In the genomic region with DNA sequence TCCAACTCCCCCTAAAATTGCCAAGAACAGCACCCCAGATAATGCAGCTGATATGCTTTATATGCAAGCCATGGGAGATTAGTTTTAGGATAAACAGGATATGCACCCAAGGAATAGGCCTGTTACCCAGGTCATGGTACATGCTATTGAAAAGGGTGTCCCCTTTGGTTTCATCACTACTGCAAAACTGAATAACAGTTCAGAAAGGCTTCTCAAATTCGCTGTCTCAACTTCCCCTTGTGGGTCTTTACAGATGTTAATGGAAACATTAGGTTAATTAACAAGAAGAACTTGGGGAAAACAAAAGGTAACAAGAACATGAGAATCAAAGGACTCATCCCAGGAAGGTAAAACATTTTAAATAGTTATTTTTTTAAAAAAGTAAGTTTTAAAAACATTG, we compare ENCODE assay signal across 31 cellular contexts.
"Had no signal": no experiment of that assay in that cellular context is flagged by ENCODE, and none has a peak within 500 bp of the region (broad histone marks: within the 10 kb centered on the region; RNA-seq: fewer than 3 reads in every experiment).

No MANE protein-coding gene starts in this region.

- H3K9me3 ChIP-seq: left lung, lower lobe of right lung, pancreas, prostate gland, testis, thyroid gland, transverse colon, upper lobe of left lung, vagina had no signal

- H3K27ac ChIP-seq: left lung, lower lobe of right lung, pancreas, prostate gland, skin epidermis, stomach, testis, thyroid gland, transverse colon, upper lobe of left lung, vagina had no signal

- H3K36me3 Mint-ChIP-seq: immature natural killer cell; naive thymus-derived CD8-positive, alpha-beta T cell; stimulated activated naive B cell treated with anti-CD40 and anti-IgM and Interleukin-4, amounts not matched to agents 10 μg/mL and 1 μg/mL and 100 μg/mL, for 72 hours had no signal

- H3K27me3 ChIP-seq: left lung, pancreas, stomach, testis, thyroid gland, transverse colon, upper lobe of left lung, vagina had no signal

- H3K4me3 ChIP-seq: left lung, lower lobe of right lung, pancreas, prostate gland, skin epidermis, stomach, testis, thyroid gland, transverse colon, upper lobe of left lung, vagina had no signal

- H3K4me1 ChIP-seq: left lung, lower lobe of right lung, pancreas, prostate gland, stomach, testis, thyroid gland, transverse colon, upper lobe of left lung, vagina had no signal

- H3K36me3 ChIP-seq: left lung, lower lobe of right lung, pancreas, prostate gland, stomach, thyroid gland, transverse colon, upper lobe of left lung, vagina had no signal

- H3K4me3 Mint-ChIP-seq: immature natural killer cell; naive thymus-derived CD8-positive, alpha-beta T cell; nephron; neural crest cell; stimulated activated naive B cell treated with anti-CD40 and anti-IgM and Interleukin-4, amounts not matched to agents 10 μg/mL and 1 μg/mL and 100 μg/mL, for 72 hours had no signal

- H3K27me3 Mint-ChIP-seq: naive thymus-derived CD8-positive, alpha-beta T cell; stimulated activated naive B cell treated with anti-CD40 and anti-IgM and Interleukin-4, amounts not matched to agents 10 μg/mL and 1 μg/mL and 100 μg/mL, for 72 hours had no signal

- H3K27ac Mint-ChIP-seq: immature natural killer cell; naive thymus-derived CD8-positive, alpha-beta T cell; nephron; stimulated activated naive B cell treated with anti-CD40 and anti-IgM and Interleukin-4, amounts not matched to agents 10 μg/mL and 1 μg/mL and 100 μg/mL, for 72 hours had no signal

- DNase-seq: hypothalamus; immature natural killer cell; kidney; left colon; left lung; lower lobe of right lung; mammary epithelial cell; mesenchymal stem cell; naive thymus-derived CD8-positive, alpha-beta T cell; nucleus accumbens; pancreas; posterior cingulate gyrus; retina; right cardiac atrium; stimulated activated CD4-positive, alpha-beta T cell treated with anti-CD3 and anti-CD28 coated beads, Interleukin-12 subunit alpha, Interleukin-12 subunit beta, amount 100 ng/mL, for 4 hours; stimulated activated CD4-positive, alpha-beta T cell treated with anti-CD3 and anti-CD28 coated beads, Interleukin-15, amount 100 ng/mL, for 24 hours; stimulated activated CD4-positive, alpha-beta T cell treated with anti-CD3 and anti-CD28 coated beads, Interleukin-2, amount 100 ng/mL, for 24 hours; stimulated activated CD4-positive, alpha-beta T cell treated with anti-CD3 and anti-CD28 coated beads, Interleukin-4, amount 100 ng/mL, for 1 hour; stimulated activated naive B cell treated with anti-CD40 and anti-IgM and Interleukin-4, amounts not matched to agents 10 μg/mL and 1 μg/mL and 100 μg/mL, for 72 hours; stimulated activated naive CD8-positive, alpha-beta T cell treated with anti-CD3 and anti-CD28 coated beads, Interleukin-15, Interleukin-2, amounts not matched to agents 100 U/mL and 50 U/mL, for 24 hours; stomach; testis; thyroid gland; transverse colon; upper lobe of left lung had no signal

- H3K4me1 Mint-ChIP-seq: immature natural killer cell; naive thymus-derived CD8-positive, alpha-beta T cell; nephron; neural crest cell; stimulated activated naive B cell treated with anti-CD40 and anti-IgM and Interleukin-4, amounts not matched to agents 10 μg/mL and 1 μg/mL and 100 μg/mL, for 72 hours had no signal

- ATAC-seq: left colon; left lung; lower lobe of right lung; naive thymus-derived CD8-positive, alpha-beta T cell; pancreas; right cardiac atrium; sciatic nerve; stimulated activated naive B cell treated with anti-CD40 and anti-IgM and Interleukin-4, amounts not matched to agents 10 μg/mL and 1 μg/mL and 100 μg/mL, for 72 hours; stimulated activated naive CD8-positive, alpha-beta T cell treated with anti-CD3 and anti-CD28 coated beads, Interleukin-15, Interleukin-2, amounts not matched to agents 100 U/mL and 50 U/mL, for 24 hours had no signal
